10 cellular contexts compared by ENCODE assay signal in genomic region chr11:3920148-3920852, GRCh38.
DNase-seq lines count a peak whose midpoint lies in the region; ATAC-seq, FAIRE-seq and TF ChIP-seq lines count a peak whose summit lies in the region.
"Had no signal": no experiment of that assay in that cellular context is flagged by ENCODE, and none has a peak within 500 bp of the region (broad histone marks: within the 10 kb centered on the region; RNA-seq: fewer than 3 reads in every experiment).

No MANE protein-coding gene starts in this region.

- peaks cover 0 to 7% of the 10 kb centered on the region in 2 donors for H3K4me1 ChIP-seq in small intestine (ENCODE audit: control insufficient read depth in 2 of 2, insufficient read depth in 1 of 2, low read depth in 1 of 2, low read length in 1 of 2)

- no peaks in the 10 kb centered on the region for H3K9me3 ChIP-seq in small intestine (ENCODE audit: control insufficient read depth, low read depth)

- FAIRE-seq in small intestine (lab: Jason Lieb, UNC): no peak
- no peak for FAIRE-seq in frontal cortex (lab: Jason Lieb, UNC)
- FAIRE-seq: H1 had no signal

- H3K27me3 ChIP-seq in brain microvascular endothelial cell (replicated peaks) (no peaks in the 10 kb centered on the region), small intestine (ENCODE audit: control insufficient read depth in 2 of 2, insufficient read depth in 2 of 2, low read length in 2 of 2) (no peaks in the 10 kb centered on the region)

- in situ Hi-C loops in brain microvascular endothelial cell (cut with HindIII; ENCODE audit: low pct_ligation_motif_present, low sequenced_read_pairs): no loop called here

- no peak overlapping the region for H3K4me3 ChIP-seq in brain microvascular endothelial cell (ENCODE audit: low read depth, low read length)
- H3K4me3 ChIP-seq in small intestine (ENCODE audit: low read depth in 1 of 2, low read length in 2 of 2): no peak overlapping the region

- WGBS in small intestine, 3 donors: 22 to 34% (median 31%) methylated on average over 2 of the region's 2 CpGs

- H3K36me3 ChIP-seq in brain microvascular endothelial cell (replicated peaks) (no peaks in the 10 kb centered on the region), small intestine (ENCODE audit: control insufficient read depth in 2 of 2, insufficient read depth in 2 of 2, low read length in 2 of 2) (no peaks in the 10 kb centered on the region)

- DNase-seq in EL (peak; percentile 82), T-helper 9 cell (peak; percentile 29), brain microvascular endothelial cell (peak; percentile 42), small intestine (peak; percentile 47), DMS53 (lab: John Stamatoyannopoulos, UW) (no peak), NCI-H345 (lab: John Stamatoyannopoulos, UW) (no peak), frontal cortex (ENCODE audit: low spot score in 2 of 2) (no peak)

- peak; percentile 60 for ATAC-seq in HG03060 (IDR thresholded peaks at IDR 0.05; ENCODE audit: low read depth, unreplicated experiment)
- ATAC-seq: left colon had no signal

- no peak overlapping the region for H3K27ac ChIP-seq in brain microvascular endothelial cell
- H3K27ac ChIP-seq in small intestine (ENCODE audit: low read depth in 1 of 2, low read length in 1 of 2): no peak overlapping the region

- TF ChIP-seq CTCF in brain microvascular endothelial cell (IDR thresholded peaks at IDR 0.05; ENCODE audit: low read depth, low read length, missing control alignments): no peak

Comparison
In these comparisons a context has a peak if more than half of its experiments do, and no peak if none do; other contexts are left out.
1. DNase-seq: peak in EL (single experiment), T-helper 9 cell (single experiment), brain microvascular endothelial cell (single experiment) and small intestine (single experiment); none in DMS53 (single experiment), NCI-H345 (single experiment) and frontal cortex (0 of 2).